In the genomic region with DNA sequence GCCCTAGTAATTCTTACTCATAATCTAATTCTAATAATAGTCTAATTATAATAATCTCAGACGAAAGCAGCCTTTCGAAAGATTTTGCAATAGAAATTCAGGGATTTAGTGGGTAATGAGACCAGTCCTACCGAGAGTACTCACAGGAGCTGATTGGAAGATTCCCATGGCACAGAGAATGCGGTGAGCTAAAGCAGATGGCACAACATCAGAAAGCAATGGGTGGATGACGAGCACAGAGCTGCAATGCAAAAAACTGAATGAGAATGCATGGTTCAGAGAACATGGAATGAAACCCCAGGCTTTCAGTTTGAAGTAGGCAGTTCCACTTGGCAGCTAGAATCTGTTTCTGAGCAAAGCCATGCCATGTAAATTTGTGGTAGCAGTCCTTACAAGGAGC, we compare ENCODE assay signal across 23 cellular contexts.
"Had no signal": no experiment of that assay in that cellular context is flagged by ENCODE, and none has a peak within 500 bp of the region (broad histone marks: within the 10 kb centered on the region; RNA-seq: fewer than 3 reads in every experiment).

No MANE protein-coding gene starts in this region.

- DNase-seq: cerebellar nuclear complex; dorsolateral prefrontal cortex; effector CD4-positive, alpha-beta T cell; hypothalamus; immature natural killer cell; islet precursor cell; left lung; mesenchymal stem cell; mucosa of descending colon; naive B cell; pancreas; sigmoid colon; stimulated activated CD4-positive, alpha-beta T cell treated with anti-CD3 and anti-CD28 coated beads, Interleukin-2, amount 100 ng/mL, for 24 hours; stimulated activated CD4-positive, alpha-beta T cell treated with anti-CD3 and anti-CD28 coated beads, Interleukin-4, amount 100 ng/mL, for 24 hours; stimulated activated naive CD4-positive, alpha-beta T cell treated with Interleukin-2 at 50 U/mL for 16 hours; substantia nigra; testis; tibial artery; upper lobe of left lung had no signal

- H3K36me3 ChIP-seq: left lung, neutrophil, pancreas, right atrium auricular region, sigmoid colon, tibial artery, upper lobe of left lung had no signal

- H3K27me3 ChIP-seq: left lung, neutrophil, pancreas, right atrium auricular region, sigmoid colon, testis, tibial artery, upper lobe of left lung had no signal

- H3K9me3 ChIP-seq: left lung, mucosa of descending colon, neutrophil, pancreas, right atrium auricular region, sigmoid colon, testis, tibial artery, upper lobe of left lung had no signal

- H3K4me1 ChIP-seq: left lung, pancreas, right atrium auricular region, sigmoid colon, testis, tibial artery, upper lobe of left lung had no signal

- ATAC-seq: left lung; mucosa of descending colon; natural killer cell treated with Interleukin-12 subunit alpha and Interleukin-12 subunit beta and Interleukin-15 and Interleukin-18, amount 100 ng/mL, for 72 hours; pancreas; stimulated activated effector memory CD8-positive, alpha-beta T cell treated with anti-CD3 and anti-CD28 coated beads, Interleukin-12 subunit alpha, Interleukin-12 subunit beta, amount 100 ng/mL, for 72 hours had no signal

- H3K4me3 ChIP-seq: dorsolateral prefrontal cortex, left lung, mucosa of descending colon, pancreas, right atrium auricular region, sigmoid colon, testis, tibial artery, upper lobe of left lung had no signal

- H3K27ac ChIP-seq: dorsolateral prefrontal cortex, left lung, neutrophil, pancreas, right atrium auricular region, sigmoid colon, testis, tibial artery, upper lobe of left lung had no signal
